In the genomic region with DNA sequence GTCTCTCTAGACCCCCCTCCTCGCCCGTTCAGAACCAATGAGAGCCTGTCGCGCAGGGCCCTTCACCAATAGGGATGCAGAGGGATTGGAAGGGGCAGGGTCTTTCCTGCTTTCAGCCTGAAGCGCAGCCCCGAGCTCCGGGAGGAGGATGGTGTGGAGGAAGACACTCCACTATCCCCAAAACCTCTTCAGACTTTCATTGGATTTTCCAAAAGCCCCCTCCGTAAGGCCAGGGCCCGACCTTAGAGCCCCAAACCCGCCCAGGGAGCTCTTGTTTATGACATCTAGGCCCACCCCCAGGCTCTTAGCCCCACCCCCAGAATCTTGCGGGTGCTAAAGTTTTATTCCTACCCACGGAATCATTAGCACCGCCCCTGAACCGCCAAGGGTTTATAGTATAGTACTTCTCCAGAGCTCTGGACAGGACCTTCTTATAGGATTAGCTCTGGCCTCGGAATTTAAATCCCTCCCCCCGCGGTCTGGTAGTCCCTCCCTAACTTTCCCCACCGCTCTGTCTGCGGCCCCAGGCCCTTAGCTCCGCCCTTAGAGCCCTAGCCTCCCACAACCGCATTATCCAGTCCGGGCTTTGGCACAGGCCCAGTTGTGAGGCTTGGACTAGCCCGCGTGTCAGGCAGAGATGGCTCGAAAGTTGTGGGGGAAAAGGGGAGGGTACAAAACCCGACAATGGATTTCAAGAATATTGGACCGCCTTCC, we compare ENCODE assay signal across 8 cellular contexts. TPM values are rescaled to one million over a fixed set of nuclear protein-coding genes. Genes with fewer than 3 reads are reported as not detected.
DNase-seq lines count a peak whose midpoint lies in the region; ATAC-seq and TF ChIP-seq lines count a peak whose summit lies in the region.

No MANE protein-coding gene starts in this region.

- peaks cover 0 to 21% (median 11%) of the 10 kb centered on the region in 4 donors for H3K4me1 ChIP-seq in right lobe of liver

- TF ChIP-seq CTCF in dorsolateral prefrontal cortex (IDR thresholded peaks at IDR 0.05 in 54 of 56, conservative IDR thresholded peaks at IDR 0.05 in 2 of 56; ENCODE audit: low read depth in 1 of 56, partially characterized antibody in 56 of 56) = peak in 5 of 56 donors; percentile 4 to 16 (median 7)
- no peak for TF ChIP-seq CTCF in right lobe of liver (IDR thresholded peaks at IDR 0.05)

- H3K4me3 Mint-ChIP-seq in activated CD4-positive, alpha-beta memory T cell treated with anti-CD3 and anti-CD28 coated beads for 36 hours = peak overlapping the region; percentile 81

- POLR2A ChIA-PET in activated CD4-positive, alpha-beta memory T cell treated with anti-CD3 and anti-CD28 coated beads for 36 hours (lab: Charles Lee) = interaction anchor here (0.6 to 1.4 kb wide), 9 partner anchors 23 to 1536 kb away, joined by 3 to 5 read pairs (median 4); a partner anchor contains a TSS

- no peaks in the 10 kb centered on the region for H3K9me3 ChIP-seq in right lobe of liver

- H3K27me3 ChIP-seq in dorsolateral prefrontal cortex (no peaks in the 10 kb centered on the region), right lobe of liver (peaks cover 0 to 4% of the 10 kb centered on the region in 2 donors)

- peaks cover 5% of the 10 kb centered on the region for H3K36me3 Mint-ChIP-seq in activated CD4-positive, alpha-beta memory T cell treated with anti-CD3 and anti-CD28 coated beads for 36 hours

- peaks cover 40% of the 10 kb centered on the region for H3K4me1 Mint-ChIP-seq in activated CD4-positive, alpha-beta memory T cell treated with anti-CD3 and anti-CD28 coated beads for 36 hours (ENCODE audit: low read depth)

- 2% methylated on average over 20 of the region's 27 CpGs for WGBS in right lobe of liver (ENCODE audit: insufficient coverage, low coverage, low lambda C conversion rate, missing lambda C conversion rate)

- intact Hi-C loops in activated CD4-positive, alpha-beta memory T cell treated with anti-CD3 and anti-CD28 coated beads for 36 hours (cut with micrococcal nuclease) = loop anchor here (1.0 kb wide), 1 partner anchor 32 kb away; no protein-coding TSS in a partner anchor
- intact Hi-C loops in dorsolateral prefrontal cortex (cut with DNase I) (loop anchor here (1.0 to 10.0 kb wide), 2 partner anchors 36 to 61 kb away; a partner anchor contains a TSS), right lobe of liver (cut with DNase I) (loop anchor here in 1 of 2 donors (10.0 kb wide), 1 partner anchor 121 kb away; no protein-coding TSS in a partner anchor)

- CTCF ChIA-PET in activated CD4-positive, alpha-beta memory T cell treated with anti-CD3 and anti-CD28 coated beads for 36 hours (lab: Charles Lee) = interaction anchor here (0.6 to 4.8 kb wide), 9 partner anchors 11 to 206 kb away, joined by 3 to 27 read pairs (median 5); a partner anchor contains a TSS

- H3K36me3 ChIP-seq in right lobe of liver = no peaks in the 10 kb centered on the region

- H3K27ac ChIP-seq in dorsolateral prefrontal cortex (peak overlapping the region; percentile 83 to 100 (median 98)), right lobe of liver (no peak overlapping the region)

- TF ChIP-seq POLR2A in right lobe of liver (IDR thresholded peaks at IDR 0.05) = no peak

- peak overlapping the region; percentile 74 for H3K27ac Mint-ChIP-seq in activated CD4-positive, alpha-beta memory T cell treated with anti-CD3 and anti-CD28 coated beads for 36 hours

- DNase-seq in DMS79 treated with DMSO at 0.1 percent for 48 hours (lab: John Stamatoyannopoulos, UW) (peak; percentile 7), NCI-H524 (lab: John Stamatoyannopoulos, UW) (peak; percentile 96 to 97), dorsolateral prefrontal cortex (peak; percentile 90 to 97 (median 96)), right lobe of liver (peak; percentile 60 to 70 (median 69)), OCI-M2 (lab: John Stamatoyannopoulos, UW; ENCODE audit: unreplicated experiment) (no peak)
- peak; percentile 92 for DNase-seq in activated CD4-positive, alpha-beta memory T cell treated with anti-CD3 and anti-CD28 coated beads for 36 hours
- DNase-seq in stimulated activated CD4-positive, alpha-beta T cell treated with anti-CD3 and anti-CD28 coated beads, Interleukin-4, amount 100 ng/mL, for 4 hours = peak; percentile 68 to 70

- H3K4me3 ChIP-seq in dorsolateral prefrontal cortex = peak overlapping the region; percentile 46 to 87 (median 74)
- H3K4me3 ChIP-seq in right lobe of liver = peak overlapping the region in 2 of 3 donors; percentile 2 to 29

- ATAC-seq in HG02798 (IDR thresholded peaks at IDR 0.05; ENCODE audit: poor library complexity, unreplicated experiment) (peak; percentile 35), right lobe of liver (peak; percentile 5 to 65 (median 45))

- H3K27me3 Mint-ChIP-seq in activated CD4-positive, alpha-beta memory T cell treated with anti-CD3 and anti-CD28 coated beads for 36 hours = no peaks in the 10 kb centered on the region

- H3K9me3 Mint-ChIP-seq in activated CD4-positive, alpha-beta memory T cell treated with anti-CD3 and anti-CD28 coated beads for 36 hours = no peaks in the 10 kb centered on the region

RNA-seq across cellular contexts. Expression of a gene that starts 6.6 kb away (rescaled TPM):
- 100 to 1,000 TPM; 159 to 183 TPM for total RNA-seq in activated CD4-positive, alpha-beta memory T cell treated with anti-CD3 and anti-CD28 coated beads for 36 hours
- total RNA-seq in dorsolateral prefrontal cortex (100 to 1,000 TPM in 112 of 120 experiments, 10 to 100 TPM in 8; 86.4 to 266 (median 132) TPM), right lobe of liver (10 to 100 TPM; 12.6 to 19.7 (median 13.8) TPM)

RNA-seq across cellular contexts. Expression of a gene that starts 22.2 kb away (rescaled TPM):
- 1 to 10 TPM; 6.6 to 8.3 TPM for total RNA-seq in activated CD4-positive, alpha-beta memory T cell treated with anti-CD3 and anti-CD28 coated beads for 36 hours
- 10 to 100 TPM in 16 of 120 experiments, 1 to 10 TPM in 91, under 1 TPM in 12, not detected in 1; 0.29 to 22.2 (median 3.7) TPM for total RNA-seq in dorsolateral prefrontal cortex
- under 1 TPM in 4 of 6 experiments, not detected in 2; 0.07 to 0.23 (median 0.18) TPM for total RNA-seq in right lobe of liver

RNA-seq across cellular contexts. Expression of a gene that starts 43.8 kb away (rescaled TPM):
- total RNA-seq in activated CD4-positive, alpha-beta memory T cell treated with anti-CD3 and anti-CD28 coated beads for 36 hours = not detected
- 10 to 100 TPM in 26 of 120 experiments, 1 to 10 TPM in 92, under 1 TPM in 2; 0.78 to 30.3 (median 6.6) TPM for total RNA-seq in dorsolateral prefrontal cortex
- total RNA-seq in right lobe of liver = 1 to 10 TPM in 4 of 6 experiments, under 1 TPM in 2; 0.83 to 3.1 (median 1.3) TPM

RNA-seq across cellular contexts. Expression of a gene that starts 46.0 kb away (rescaled TPM):
- 100 to 1,000 TPM; 789 TPM for total RNA-seq in activated CD4-positive, alpha-beta memory T cell treated with anti-CD3 and anti-CD28 coated beads for 36 hours
- total RNA-seq in dorsolateral prefrontal cortex (100 to 1,000 TPM; 125 to 259 (median 201) TPM), right lobe of liver (10 to 100 TPM; 79.7 to 92.5 (median 88.2) TPM)

RNA-seq across cellular contexts. Expression of a gene that starts 46.7 kb away (rescaled TPM):
- total RNA-seq in activated CD4-positive, alpha-beta memory T cell treated with anti-CD3 and anti-CD28 coated beads for 36 hours = 10 to 100 TPM; 13.8 to 16.8 TPM
- total RNA-seq in dorsolateral prefrontal cortex (10 to 100 TPM in 31 of 120 experiments, 1 to 10 TPM in 89; 3.0 to 16.5 (median 8.6) TPM), right lobe of liver (1 to 10 TPM; 4.4 to 6.9 (median 5.9) TPM)

Comparison
In these comparisons a context has a peak if more than half of its experiments do, and no peak if none do; other contexts are left out.
1. H3K27ac ChIP-seq: peak in dorsolateral prefrontal cortex (59 of 59); none in right lobe of liver (0 of 3).
2. RNA of a gene that starts 6.6 kb away (total RNA-seq): 159 to 183 TPM in activated CD4-positive, alpha-beta memory T cell treated with anti-CD3 and anti-CD28 coated beads for 36 hours and 86.4 to 266 TPM in dorsolateral prefrontal cortex; 12.6 to 19.7 TPM in right lobe of liver; every median in the first group is over 4 times any median in the second.